ENCODE assay signal across 1 cellular context in the genomic region with DNA sequence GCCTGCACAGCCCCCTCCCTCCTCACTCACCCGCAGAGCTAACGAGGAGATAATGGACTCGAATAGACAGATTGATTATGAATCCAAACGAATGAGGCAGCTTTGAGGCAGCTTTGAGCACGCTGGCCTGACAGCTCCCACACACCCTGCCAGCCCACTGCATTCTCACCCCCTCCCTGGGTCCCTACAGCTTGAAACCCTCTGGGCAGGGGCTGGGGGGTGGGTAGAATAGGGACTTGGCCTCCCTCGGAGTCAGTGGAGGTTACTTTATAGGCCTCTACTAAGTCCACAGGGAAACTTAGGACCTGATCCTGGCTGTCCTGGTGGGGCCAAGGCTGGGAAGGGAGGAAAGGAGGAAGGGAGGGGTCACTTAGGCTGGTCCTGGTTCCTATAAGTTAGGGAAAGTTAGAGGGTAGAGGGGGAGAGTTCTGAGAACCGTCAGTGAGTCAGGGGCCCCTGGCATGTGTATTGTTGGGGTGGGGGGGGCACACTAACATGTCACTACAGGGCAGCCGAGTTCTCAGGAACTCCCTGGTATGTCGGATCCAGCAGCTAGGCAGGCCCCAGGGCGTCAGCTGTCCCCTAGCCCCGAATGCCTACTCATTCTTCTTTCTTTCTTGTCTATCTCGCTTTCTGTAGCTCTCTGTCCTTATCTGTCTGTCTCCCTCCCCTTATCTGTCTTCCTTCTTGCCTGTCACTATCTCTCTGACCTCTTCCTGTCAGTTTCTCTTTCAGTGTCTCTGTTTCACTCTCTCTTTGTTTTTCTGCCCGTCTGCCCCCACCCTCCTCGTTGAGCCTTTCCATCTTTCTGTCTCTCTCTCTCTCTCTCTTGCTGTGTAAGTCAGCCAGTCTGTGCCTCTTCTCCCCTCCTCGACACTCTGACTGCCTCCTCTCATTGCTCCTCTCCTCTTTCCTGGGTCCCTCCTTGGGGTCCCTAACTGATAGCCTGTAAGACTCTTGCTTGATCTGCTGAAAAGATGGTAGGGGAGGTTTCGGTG.
TF ChIP-seq lines count a peak whose summit lies in the region.

No MANE protein-coding gene starts in this region.

TF ChIP-seq in K562, 482 proteins besides CTCF, POLR2A, EP300 and RAD21 (continued from another document and continues in another):
- TF ChIP-seq, protein P1, sequence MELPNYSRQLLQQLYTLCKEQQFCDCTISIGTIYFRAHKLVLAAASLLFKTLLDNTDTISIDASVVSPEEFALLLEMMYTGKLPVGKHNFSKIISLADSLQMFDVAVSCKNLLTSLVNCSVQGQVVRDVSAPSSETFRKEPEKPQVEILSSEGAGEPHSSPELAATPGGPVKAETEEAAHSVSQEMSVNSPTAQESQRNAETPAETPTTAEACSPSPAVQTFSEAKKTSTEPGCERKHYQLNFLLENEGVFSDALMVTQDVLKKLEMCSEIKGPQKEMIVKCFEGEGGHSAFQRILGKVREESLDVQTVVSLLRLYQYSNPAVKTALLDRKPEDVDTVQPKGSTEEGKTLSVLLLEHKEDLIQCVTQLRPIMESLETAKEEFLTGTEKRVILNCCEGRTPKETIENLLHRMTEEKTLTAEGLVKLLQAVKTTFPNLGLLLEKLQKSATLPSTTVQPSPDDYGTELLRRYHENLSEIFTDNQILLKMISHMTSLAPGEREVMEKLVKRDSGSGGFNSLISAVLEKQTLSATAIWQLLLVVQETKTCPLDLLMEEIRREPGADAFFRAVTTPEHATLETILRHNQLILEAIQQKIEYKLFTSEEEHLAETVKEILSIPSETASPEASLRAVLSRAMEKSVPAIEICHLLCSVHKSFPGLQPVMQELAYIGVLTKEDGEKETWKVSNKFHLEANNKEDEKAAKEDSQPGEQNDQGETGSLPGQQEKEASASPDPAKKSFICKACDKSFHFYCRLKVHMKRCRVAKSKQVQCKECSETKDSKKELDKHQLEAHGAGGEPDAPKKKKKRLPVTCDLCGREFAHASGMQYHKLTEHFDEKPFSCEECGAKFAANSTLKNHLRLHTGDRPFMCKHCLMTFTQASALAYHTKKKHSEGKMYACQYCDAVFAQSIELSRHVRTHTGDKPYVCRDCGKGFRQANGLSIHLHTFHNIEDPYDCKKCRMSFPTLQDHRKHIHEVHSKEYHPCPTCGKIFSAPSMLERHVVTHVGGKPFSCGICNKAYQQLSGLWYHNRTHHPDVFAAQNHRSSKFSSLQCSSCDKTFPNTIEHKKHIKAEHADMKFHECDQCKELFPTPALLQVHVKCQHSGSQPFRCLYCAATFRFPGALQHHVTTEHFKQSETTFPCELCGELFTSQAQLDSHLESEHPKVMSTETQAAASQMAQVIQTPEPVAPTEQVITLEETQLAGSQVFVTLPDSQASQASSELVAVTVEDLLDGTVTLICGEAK (IDR thresholded peaks at IDR 0.05) = peak; percentile 69; the same call in 1 of the 2 replicates
- TF ChIP-seq, protein P1 (CRISPR knock-in tag; IDR thresholded peaks at IDR 0.05) = no peak
- TF ChIP-seq PHB (CRISPR knock-in tag; IDR thresholded peaks at IDR 0.05) (no peak), KAT2B (IDR thresholded peaks at IDR 0.05; ENCODE audit: low read depth, low read length) (no peak), LCOR (CRISPR knock-in tag; IDR thresholded peaks at IDR 0.05) (no peak), SIRT6 (IDR thresholded peaks at IDR 0.05; ENCODE audit: low read depth, low read length) (no peak), CHD2 (IDR thresholded peaks at IDR 0.05; ENCODE audit: low read depth, low read length) (peak; percentile 4; the same call in 1 of the 2 replicates), NCOA2 (IDR thresholded peaks at IDR 0.05; ENCODE audit: partially characterized antibody in 2 of 2) (no peak), ZFP1 (CRISPR knock-in tag; IDR thresholded peaks at IDR 0.05) (no peak), ZSCAN29 (IDR thresholded peaks at IDR 0.05) (no peak), KDM4B (IDR thresholded peaks at IDR 0.05; ENCODE audit: borderline replicate concordance in 2 of 2, low read depth in 1 of 2) (no peak), ZNF584 (CRISPR knock-in tag; IDR thresholded peaks at IDR 0.05; ENCODE audit: low read depth) (no peak), ZKSCAN1 (IDR thresholded peaks at IDR 0.05; ENCODE audit: low read depth, low read length) (no peak), DDX20 (tag; IDR thresholded peaks at IDR 0.05; ENCODE audit: low read depth) (no peak), EGR1 (conservative IDR thresholded peaks at IDR 0.05) (no peak), ARID1B (IDR thresholded peaks at IDR 0.05) (peak; percentile 98), MTA2 (IDR thresholded peaks at IDR 0.05; ENCODE audit: low read depth) (peak; percentile 82), ZFP30 (CRISPR knock-in tag; IDR thresholded peaks at IDR 0.05; ENCODE audit: borderline replicate concordance) (no peak), EHMT2 (IDR thresholded peaks at IDR 0.05) (no peak; the same call in none of the 2 replicates), KDM2B (CRISPR knock-in tag; IDR thresholded peaks at IDR 0.05) (no peak), GABPB1 (CRISPR knock-in tag; IDR thresholded peaks at IDR 0.05) (no peak), CREB1 (IDR thresholded peaks at IDR 0.05) (no peak), CREB1 (CRISPR knock-in tag; IDR thresholded peaks at IDR 0.05) (no peak), ZNF311 (CRISPR knock-in tag; IDR thresholded peaks at IDR 0.05) (no peak)
- TF ChIP-seq, protein P2, sequence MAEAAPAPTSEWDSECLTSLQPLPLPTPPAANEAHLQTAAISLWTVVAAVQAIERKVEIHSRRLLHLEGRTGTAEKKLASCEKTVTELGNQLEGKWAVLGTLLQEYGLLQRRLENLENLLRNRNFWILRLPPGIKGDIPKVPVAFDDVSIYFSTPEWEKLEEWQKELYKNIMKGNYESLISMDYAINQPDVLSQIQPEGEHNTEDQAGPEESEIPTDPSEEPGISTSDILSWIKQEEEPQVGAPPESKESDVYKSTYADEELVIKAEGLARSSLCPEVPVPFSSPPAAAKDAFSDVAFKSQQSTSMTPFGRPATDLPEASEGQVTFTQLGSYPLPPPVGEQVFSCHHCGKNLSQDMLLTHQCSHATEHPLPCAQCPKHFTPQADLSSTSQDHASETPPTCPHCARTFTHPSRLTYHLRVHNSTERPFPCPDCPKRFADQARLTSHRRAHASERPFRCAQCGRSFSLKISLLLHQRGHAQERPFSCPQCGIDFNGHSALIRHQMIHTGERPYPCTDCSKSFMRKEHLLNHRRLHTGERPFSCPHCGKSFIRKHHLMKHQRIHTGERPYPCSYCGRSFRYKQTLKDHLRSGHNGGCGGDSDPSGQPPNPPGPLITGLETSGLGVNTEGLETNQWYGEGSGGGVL (CRISPR knock-in tag; IDR thresholded peaks at IDR 0.05) = no peak
- TF ChIP-seq, protein P3, sequence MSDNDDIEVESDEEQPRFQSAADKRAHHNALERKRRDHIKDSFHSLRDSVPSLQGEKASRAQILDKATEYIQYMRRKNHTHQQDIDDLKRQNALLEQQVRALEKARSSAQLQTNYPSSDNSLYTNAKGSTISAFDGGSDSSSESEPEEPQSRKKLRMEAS (CRISPR knock-in tag; IDR thresholded peaks at IDR 0.05) = no peak
- TF ChIP-seq, protein P4, sequence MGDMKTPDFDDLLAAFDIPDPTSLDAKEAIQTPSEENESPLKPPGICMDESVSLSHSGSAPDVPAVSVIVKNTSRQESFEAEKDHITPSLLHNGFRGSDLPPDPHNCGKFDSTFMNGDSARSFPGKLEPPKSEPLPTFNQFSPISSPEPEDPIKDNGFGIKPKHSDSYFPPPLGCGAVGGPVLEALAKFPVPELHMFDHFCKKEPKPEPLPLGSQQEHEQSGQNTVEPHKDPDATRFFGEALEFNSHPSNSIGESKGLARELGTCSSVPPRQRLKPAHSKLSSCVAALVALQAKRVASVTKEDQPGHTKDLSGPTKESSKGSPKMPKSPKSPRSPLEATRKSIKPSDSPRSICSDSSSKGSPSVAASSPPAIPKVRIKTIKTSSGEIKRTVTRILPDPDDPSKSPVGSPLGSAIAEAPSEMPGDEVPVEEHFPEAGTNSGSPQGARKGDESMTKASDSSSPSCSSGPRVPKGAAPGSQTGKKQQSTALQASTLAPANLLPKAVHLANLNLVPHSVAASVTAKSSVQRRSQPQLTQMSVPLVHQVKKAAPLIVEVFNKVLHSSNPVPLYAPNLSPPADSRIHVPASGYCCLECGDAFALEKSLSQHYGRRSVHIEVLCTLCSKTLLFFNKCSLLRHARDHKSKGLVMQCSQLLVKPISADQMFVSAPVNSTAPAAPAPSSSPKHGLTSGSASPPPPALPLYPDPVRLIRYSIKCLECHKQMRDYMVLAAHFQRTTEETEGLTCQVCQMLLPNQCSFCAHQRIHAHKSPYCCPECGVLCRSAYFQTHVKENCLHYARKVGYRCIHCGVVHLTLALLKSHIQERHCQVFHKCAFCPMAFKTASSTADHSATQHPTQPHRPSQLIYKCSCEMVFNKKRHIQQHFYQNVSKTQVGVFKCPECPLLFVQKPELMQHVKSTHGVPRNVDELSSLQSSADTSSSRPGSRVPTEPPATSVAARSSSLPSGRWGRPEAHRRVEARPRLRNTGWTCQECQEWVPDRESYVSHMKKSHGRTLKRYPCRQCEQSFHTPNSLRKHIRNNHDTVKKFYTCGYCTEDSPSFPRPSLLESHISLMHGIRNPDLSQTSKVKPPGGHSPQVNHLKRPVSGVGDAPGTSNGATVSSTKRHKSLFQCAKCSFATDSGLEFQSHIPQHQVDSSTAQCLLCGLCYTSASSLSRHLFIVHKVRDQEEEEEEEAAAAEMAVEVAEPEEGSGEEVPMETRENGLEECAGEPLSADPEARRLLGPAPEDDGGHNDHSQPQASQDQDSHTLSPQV (IDR thresholded peaks at IDR 0.05) = 0 out of 2 replicates have a peak, but pooled peaks have one; percentile 40
- TF ChIP-seq, protein P5, sequence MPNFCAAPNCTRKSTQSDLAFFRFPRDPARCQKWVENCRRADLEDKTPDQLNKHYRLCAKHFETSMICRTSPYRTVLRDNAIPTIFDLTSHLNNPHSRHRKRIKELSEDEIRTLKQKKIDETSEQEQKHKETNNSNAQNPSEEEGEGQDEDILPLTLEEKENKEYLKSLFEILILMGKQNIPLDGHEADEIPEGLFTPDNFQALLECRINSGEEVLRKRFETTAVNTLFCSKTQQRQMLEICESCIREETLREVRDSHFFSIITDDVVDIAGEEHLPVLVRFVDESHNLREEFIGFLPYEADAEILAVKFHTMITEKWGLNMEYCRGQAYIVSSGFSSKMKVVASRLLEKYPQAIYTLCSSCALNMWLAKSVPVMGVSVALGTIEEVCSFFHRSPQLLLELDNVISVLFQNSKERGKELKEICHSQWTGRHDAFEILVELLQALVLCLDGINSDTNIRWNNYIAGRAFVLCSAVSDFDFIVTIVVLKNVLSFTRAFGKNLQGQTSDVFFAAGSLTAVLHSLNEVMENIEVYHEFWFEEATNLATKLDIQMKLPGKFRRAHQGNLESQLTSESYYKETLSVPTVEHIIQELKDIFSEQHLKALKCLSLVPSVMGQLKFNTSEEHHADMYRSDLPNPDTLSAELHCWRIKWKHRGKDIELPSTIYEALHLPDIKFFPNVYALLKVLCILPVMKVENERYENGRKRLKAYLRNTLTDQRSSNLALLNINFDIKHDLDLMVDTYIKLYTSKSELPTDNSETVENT (CRISPR knock-in tag; IDR thresholded peaks at IDR 0.05) = no peak
- TF ChIP-seq, protein P6, sequence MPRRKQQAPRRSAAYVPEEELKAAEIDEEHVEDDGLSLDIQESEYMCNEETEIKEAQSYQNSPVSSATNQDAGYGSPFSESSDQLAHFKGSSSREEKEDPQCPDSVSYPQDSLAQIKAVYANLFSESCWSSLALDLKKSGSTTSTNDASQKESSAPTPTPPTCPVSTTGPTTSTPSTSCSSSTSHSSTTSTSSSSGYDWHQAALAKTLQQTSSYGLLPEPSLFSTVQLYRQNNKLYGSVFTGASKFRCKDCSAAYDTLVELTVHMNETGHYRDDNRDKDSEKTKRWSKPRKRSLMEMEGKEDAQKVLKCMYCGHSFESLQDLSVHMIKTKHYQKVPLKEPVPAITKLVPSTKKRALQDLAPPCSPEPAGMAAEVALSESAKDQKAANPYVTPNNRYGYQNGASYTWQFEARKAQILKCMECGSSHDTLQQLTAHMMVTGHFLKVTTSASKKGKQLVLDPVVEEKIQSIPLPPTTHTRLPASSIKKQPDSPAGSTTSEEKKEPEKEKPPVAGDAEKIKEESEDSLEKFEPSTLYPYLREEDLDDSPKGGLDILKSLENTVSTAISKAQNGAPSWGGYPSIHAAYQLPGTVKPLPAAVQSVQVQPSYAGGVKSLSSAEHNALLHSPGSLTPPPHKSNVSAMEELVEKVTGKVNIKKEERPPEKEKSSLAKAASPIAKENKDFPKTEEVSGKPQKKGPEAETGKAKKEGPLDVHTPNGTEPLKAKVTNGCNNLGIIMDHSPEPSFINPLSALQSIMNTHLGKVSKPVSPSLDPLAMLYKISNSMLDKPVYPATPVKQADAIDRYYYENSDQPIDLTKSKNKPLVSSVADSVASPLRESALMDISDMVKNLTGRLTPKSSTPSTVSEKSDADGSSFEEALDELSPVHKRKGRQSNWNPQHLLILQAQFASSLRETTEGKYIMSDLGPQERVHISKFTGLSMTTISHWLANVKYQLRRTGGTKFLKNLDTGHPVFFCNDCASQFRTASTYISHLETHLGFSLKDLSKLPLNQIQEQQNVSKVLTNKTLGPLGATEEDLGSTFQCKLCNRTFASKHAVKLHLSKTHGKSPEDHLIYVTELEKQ (CRISPR knock-in tag; IDR thresholded peaks at IDR 0.05) = no peak
- TF ChIP-seq, protein P7, sequence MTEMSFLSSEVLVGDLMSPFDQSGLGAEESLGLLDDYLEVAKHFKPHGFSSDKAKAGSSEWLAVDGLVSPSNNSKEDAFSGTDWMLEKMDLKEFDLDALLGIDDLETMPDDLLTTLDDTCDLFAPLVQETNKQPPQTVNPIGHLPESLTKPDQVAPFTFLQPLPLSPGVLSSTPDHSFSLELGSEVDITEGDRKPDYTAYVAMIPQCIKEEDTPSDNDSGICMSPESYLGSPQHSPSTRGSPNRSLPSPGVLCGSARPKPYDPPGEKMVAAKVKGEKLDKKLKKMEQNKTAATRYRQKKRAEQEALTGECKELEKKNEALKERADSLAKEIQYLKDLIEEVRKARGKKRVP (CRISPR knock-in tag; IDR thresholded peaks at IDR 0.05) = no peak
